Comparison of ENCODE assay signal across 14 cellular contexts in genomic region chr10:86753056-86753455, GRCh38. TPM values are rescaled to one million over a fixed set of nuclear protein-coding genes. Genes with fewer than 3 reads are reported as not detected.
DNase-seq lines count a peak whose midpoint lies in the region; ATAC-seq and TF ChIP-seq lines count a peak whose summit lies in the region.
"Had no signal": no experiment of that assay in that cellular context is flagged by ENCODE, and none has a peak within 500 bp of the region (broad histone marks: within the 10 kb centered on the region; RNA-seq: fewer than 3 reads in every experiment).

No MANE protein-coding gene starts in this region.

- peak overlapping the region; percentile 80 for H3K4me3 Mint-ChIP-seq in neural crest cell
- no peak overlapping the region for H3K4me3 Mint-ChIP-seq in activated T-helper 2 cell treated with anti-CD3 and anti-CD28 coated beads, Interferon-gamma antibody, Interleukin-2, Interleukin-4, amounts not matched to agents 10 μg/mL and 5 μg/mL and 100 μg/mL, durations not matched to agents 14 hours and 24 hours and 36 hours (ENCODE audit: low read depth)
- no peak overlapping the region for H3K4me3 Mint-ChIP-seq in activated T-cell treated with anti-CD3 and anti-CD28 coated beads, Interleukin-2, amount 50 U/mL, for 72 hours
- H3K4me3 Mint-ChIP-seq: central memory CD8-positive, alpha-beta T cell had no signal

- in situ Hi-C loops in GM13976 (cut with MboI; ENCODE audit: low sequenced_read_pairs, unreplicated experiment) = no loop called here

- TF ChIP-seq CTCF in GM13976 (IDR thresholded peaks at IDR 0.05; ENCODE audit: borderline replicate concordance, control extremely low read depth, extremely low read depth, insufficient read depth, missing control alignments) (no peak), neural crest cell (conservative IDR thresholded peaks at IDR 0.05) (no peak)

- intact Hi-C loops in activated T-helper 2 cell treated with anti-CD3 and anti-CD28 coated beads, Interferon-gamma antibody, Interleukin-2, Interleukin-4, amounts not matched to agents 10 μg/mL and 5 μg/mL and 100 μg/mL, durations not matched to agents 14 hours and 24 hours and 36 hours (cut with micrococcal nuclease) = loop anchor here (10.0 kb wide), 1 partner anchor 348 kb away; no protein-coding TSS in a partner anchor

- H3K36me3 Mint-ChIP-seq in neural crest cell (ENCODE audit: low read depth) = peaks cover 7% of the 10 kb centered on the region
- H3K36me3 Mint-ChIP-seq in activated T-helper 2 cell treated with anti-CD3 and anti-CD28 coated beads, Interferon-gamma antibody, Interleukin-2, Interleukin-4, amounts not matched to agents 10 μg/mL and 5 μg/mL and 100 μg/mL, durations not matched to agents 14 hours and 24 hours and 36 hours (ENCODE audit: low read depth) = no peaks in the 10 kb centered on the region
- peaks cover 3% of the 10 kb centered on the region in 2 donors for H3K36me3 Mint-ChIP-seq in activated T-cell treated with anti-CD3 and anti-CD28 coated beads, Interleukin-2, amount 50 U/mL, for 72 hours (ENCODE audit: insufficient read depth in 2 of 2)
- H3K36me3 Mint-ChIP-seq: naive thymus-derived CD4-positive, alpha-beta T cell had no signal

- H3K4me1 Mint-ChIP-seq in neural crest cell = peaks cover 51% of the 10 kb centered on the region
- peaks cover 25% of the 10 kb centered on the region for H3K4me1 Mint-ChIP-seq in activated T-helper 2 cell treated with anti-CD3 and anti-CD28 coated beads, Interferon-gamma antibody, Interleukin-2, Interleukin-4, amounts not matched to agents 10 μg/mL and 5 μg/mL and 100 μg/mL, durations not matched to agents 14 hours and 24 hours and 36 hours (ENCODE audit: low read depth)
- H3K4me1 Mint-ChIP-seq in activated T-cell treated with anti-CD3 and anti-CD28 coated beads, Interleukin-2, amount 50 U/mL, for 72 hours (ENCODE audit: low read depth) = peaks cover 28% of the 10 kb centered on the region

- H3K27me3 Mint-ChIP-seq in neural crest cell (ENCODE audit: low read depth) = no peaks in the 10 kb centered on the region
- H3K27me3 Mint-ChIP-seq in activated T-helper 2 cell treated with anti-CD3 and anti-CD28 coated beads, Interferon-gamma antibody, Interleukin-2, Interleukin-4, amounts not matched to agents 10 μg/mL and 5 μg/mL and 100 μg/mL, durations not matched to agents 14 hours and 24 hours and 36 hours (ENCODE audit: low read depth) = peaks cover 27% of the 10 kb centered on the region
- peaks cover 20% of the 10 kb centered on the region for H3K27me3 Mint-ChIP-seq in activated T-cell treated with anti-CD3 and anti-CD28 coated beads, Interleukin-2, amount 50 U/mL, for 72 hours (ENCODE audit: low read depth)
- H3K27me3 Mint-ChIP-seq: central memory CD8-positive, alpha-beta T cell had no signal

- peak; percentile 45 for DNase-seq in GM13976 (ENCODE audit: low spot score)
- peak; percentile 68 for DNase-seq in OCI-M1 (lab: John Stamatoyannopoulos, UW)
- no peak for DNase-seq in neural crest cell (ENCODE audit: low read depth, low spot score)
- DNase-seq in epidermal melanocyte (ENCODE audit: insufficient read length, low spot score) = no peak
- no peak for DNase-seq in activated T-helper 2 cell treated with anti-CD3 and anti-CD28 coated beads, Interferon-gamma antibody, Interleukin-2, Interleukin-4, amounts not matched to agents 10 μg/mL and 5 μg/mL and 100 μg/mL, durations not matched to agents 14 hours and 24 hours and 36 hours (ENCODE audit: low spot score)
- no peak for DNase-seq in activated T-cell treated with anti-CD3 and anti-CD28 coated beads, Interleukin-2, amount 50 U/mL, for 72 hours
- DNase-seq: activated CD4-positive, CD25-positive, alpha-beta regulatory T cell; GM23248; kidney glomerular epithelial cell; naive thymus-derived CD4-positive, alpha-beta T cell; stimulated activated CD4-positive, alpha-beta T cell treated with anti-CD3 and anti-CD28 coated beads, Interleukin-4, amount 100 ng/mL, for 24 hours; uterus had no signal

- H3K27ac Mint-ChIP-seq in neural crest cell (ENCODE audit: unreplicated experiment) = peak overlapping the region; percentile 51
- H3K27ac Mint-ChIP-seq in activated T-helper 2 cell treated with anti-CD3 and anti-CD28 coated beads, Interferon-gamma antibody, Interleukin-2, Interleukin-4, amounts not matched to agents 10 μg/mL and 5 μg/mL and 100 μg/mL, durations not matched to agents 14 hours and 24 hours and 36 hours = no peak overlapping the region
- no peak overlapping the region for H3K27ac Mint-ChIP-seq in activated T-cell treated with anti-CD3 and anti-CD28 coated beads, Interleukin-2, amount 50 U/mL, for 72 hours

- H3K9me3 Mint-ChIP-seq in neural crest cell = no peaks in the 10 kb centered on the region
- H3K9me3 Mint-ChIP-seq in activated T-helper 2 cell treated with anti-CD3 and anti-CD28 coated beads, Interferon-gamma antibody, Interleukin-2, Interleukin-4, amounts not matched to agents 10 μg/mL and 5 μg/mL and 100 μg/mL, durations not matched to agents 14 hours and 24 hours and 36 hours = no peaks in the 10 kb centered on the region
- H3K9me3 Mint-ChIP-seq in activated T-cell treated with anti-CD3 and anti-CD28 coated beads, Interleukin-2, amount 50 U/mL, for 72 hours = no peaks in the 10 kb centered on the region
- H3K9me3 Mint-ChIP-seq: central memory CD8-positive, alpha-beta T cell had no signal

- peak; percentile 30 for ATAC-seq in GM21360 (IDR thresholded peaks at IDR 0.05; ENCODE audit: unreplicated experiment)
- ATAC-seq in activated T-cell treated with anti-CD3 and anti-CD28 coated beads, Interleukin-2, amount 50 U/mL, for 72 hours (replicated peaks in 1 of 2) = no peak
- ATAC-seq: naive thymus-derived CD4-positive, alpha-beta T cell had no signal

RNA-seq across cellular contexts. Expression of gene BMPR1A, which starts 3.4 kb away (rescaled TPM):
- 77.9 and 78.6 TPM in 2 replicates for total RNA-seq in neural crest cell
- total RNA-seq in activated T-helper 2 cell treated with anti-CD3 and anti-CD28 coated beads, Interferon-gamma antibody, Interleukin-2, Interleukin-4, amounts not matched to agents 10 μg/mL and 5 μg/mL and 100 μg/mL, durations not matched to agents 14 hours and 24 hours and 36 hours = 11.2 and 11.9 TPM in 2 replicates
- 10 to 100 TPM in 1 of 2 donors, 1 to 10 TPM in 1; 7.0 to 11.8 TPM for total RNA-seq in activated T-cell treated with anti-CD3 and anti-CD28 coated beads, Interleukin-2, amount 50 U/mL, for 72 hours

Comparison
In these comparisons a context has a peak if more than half of its experiments do, and no peak if none do; other contexts are left out.
1. DNase-seq: peak in GM13976 (single experiment) and OCI-M1 (single experiment); none in neural crest cell (single experiment), epidermal melanocyte (single experiment), activated T-helper 2 cell treated with anti-CD3 and anti-CD28 coated beads, Interferon-gamma antibody, Interleukin-2, Interleukin-4, amounts not matched to agents 10 μg/mL and 5 μg/mL and 100 μg/mL, durations not matched to agents 14 hours and 24 hours and 36 hours (single experiment) and activated T-cell treated with anti-CD3 and anti-CD28 coated beads, Interleukin-2, amount 50 U/mL, for 72 hours (0 of 2).